1 cellular context compared by ENCODE assay signal in the genomic region with DNA sequence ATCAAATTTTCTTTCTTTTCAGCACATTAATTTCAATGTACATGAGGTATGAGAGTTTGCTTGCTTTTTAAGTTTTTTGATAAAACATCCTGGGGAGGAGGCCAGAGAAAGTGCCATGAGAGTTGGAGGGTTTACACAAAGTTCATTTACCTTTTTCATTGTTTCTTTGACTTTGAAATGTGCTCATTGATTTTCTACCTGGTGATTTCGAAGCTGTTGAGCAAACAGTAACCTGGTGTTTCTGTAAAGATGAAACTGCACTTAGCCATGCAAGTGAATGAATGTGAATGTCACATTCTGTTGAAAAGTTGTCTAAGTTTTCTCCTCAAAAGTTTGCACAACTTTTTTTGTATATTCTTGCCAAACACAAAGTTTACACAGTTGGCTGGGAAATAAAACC.
TF ChIP-seq lines count a peak whose summit lies in the region.

No MANE protein-coding gene starts in this region.

TF ChIP-seq in HepG2, 621 proteins besides CTCF, POLR2A, EP300 and RAD21 (continued from another document):
- TF ChIP-seq, protein P1, sequence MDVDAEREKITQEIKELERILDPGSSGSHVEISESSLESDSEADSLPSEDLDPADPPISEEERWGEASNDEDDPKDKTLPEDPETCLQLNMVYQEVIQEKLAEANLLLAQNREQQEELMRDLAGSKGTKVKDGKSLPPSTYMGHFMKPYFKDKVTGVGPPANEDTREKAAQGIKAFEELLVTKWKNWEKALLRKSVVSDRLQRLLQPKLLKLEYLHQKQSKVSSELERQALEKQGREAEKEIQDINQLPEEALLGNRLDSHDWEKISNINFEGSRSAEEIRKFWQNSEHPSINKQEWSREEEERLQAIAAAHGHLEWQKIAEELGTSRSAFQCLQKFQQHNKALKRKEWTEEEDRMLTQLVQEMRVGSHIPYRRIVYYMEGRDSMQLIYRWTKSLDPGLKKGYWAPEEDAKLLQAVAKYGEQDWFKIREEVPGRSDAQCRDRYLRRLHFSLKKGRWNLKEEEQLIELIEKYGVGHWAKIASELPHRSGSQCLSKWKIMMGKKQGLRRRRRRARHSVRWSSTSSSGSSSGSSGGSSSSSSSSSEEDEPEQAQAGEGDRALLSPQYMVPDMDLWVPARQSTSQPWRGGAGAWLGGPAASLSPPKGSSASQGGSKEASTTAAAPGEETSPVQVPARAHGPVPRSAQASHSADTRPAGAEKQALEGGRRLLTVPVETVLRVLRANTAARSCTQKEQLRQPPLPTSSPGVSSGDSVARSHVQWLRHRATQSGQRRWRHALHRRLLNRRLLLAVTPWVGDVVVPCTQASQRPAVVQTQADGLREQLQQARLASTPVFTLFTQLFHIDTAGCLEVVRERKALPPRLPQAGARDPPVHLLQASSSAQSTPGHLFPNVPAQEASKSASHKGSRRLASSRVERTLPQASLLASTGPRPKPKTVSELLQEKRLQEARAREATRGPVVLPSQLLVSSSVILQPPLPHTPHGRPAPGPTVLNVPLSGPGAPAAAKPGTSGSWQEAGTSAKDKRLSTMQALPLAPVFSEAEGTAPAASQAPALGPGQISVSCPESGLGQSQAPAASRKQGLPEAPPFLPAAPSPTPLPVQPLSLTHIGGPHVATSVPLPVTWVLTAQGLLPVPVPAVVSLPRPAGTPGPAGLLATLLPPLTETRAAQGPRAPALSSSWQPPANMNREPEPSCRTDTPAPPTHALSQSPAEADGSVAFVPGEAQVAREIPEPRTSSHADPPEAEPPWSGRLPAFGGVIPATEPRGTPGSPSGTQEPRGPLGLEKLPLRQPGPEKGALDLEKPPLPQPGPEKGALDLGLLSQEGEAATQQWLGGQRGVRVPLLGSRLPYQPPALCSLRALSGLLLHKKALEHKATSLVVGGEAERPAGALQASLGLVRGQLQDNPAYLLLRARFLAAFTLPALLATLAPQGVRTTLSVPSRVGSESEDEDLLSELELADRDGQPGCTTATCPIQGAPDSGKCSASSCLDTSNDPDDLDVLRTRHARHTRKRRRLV (CRISPR knock-in tag; IDR thresholded peaks at IDR 0.05), result no peak
- TF ChIP-seq FOXA3 (CRISPR knock-in tag; IDR thresholded peaks at IDR 0.05), result peak; percentile 47; the same call in 1 of the 2 replicates
- TF ChIP-seq SALL1 (CRISPR knock-in tag; IDR thresholded peaks at IDR 0.05), result peak; percentile 14; the same call in 1 of the 2 replicates
- TF ChIP-seq GATAD2A (CRISPR knock-in tag; IDR thresholded peaks at IDR 0.05), result 0 out of 2 replicates have a peak, but pooled peaks have one; percentile 43
- TF ChIP-seq HMG20A (CRISPR knock-in tag; IDR thresholded peaks at IDR 0.05; ENCODE audit: borderline replicate concordance), result 0 out of 2 replicates have a peak, but pooled peaks have one; percentile 18
- TF ChIP-seq SOX6 (IDR thresholded peaks at IDR 0.05), result no peak
- peak; percentile 90 for TF ChIP-seq SOX6 (CRISPR knock-in tag; IDR thresholded peaks at IDR 0.05)
- TF ChIP-seq ZFP41 (CRISPR knock-in tag; IDR thresholded peaks at IDR 0.05; ENCODE audit: borderline replicate concordance), result no peak
- TF ChIP-seq BCL6 (CRISPR knock-in tag; IDR thresholded peaks at IDR 0.05), result peak; percentile 84
- TF ChIP-seq, protein P2, sequence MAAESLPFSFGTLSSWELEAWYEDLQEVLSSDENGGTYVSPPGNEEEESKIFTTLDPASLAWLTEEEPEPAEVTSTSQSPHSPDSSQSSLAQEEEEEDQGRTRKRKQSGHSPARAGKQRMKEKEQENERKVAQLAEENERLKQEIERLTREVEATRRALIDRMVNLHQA (CRISPR knock-in tag; IDR thresholded peaks at IDR 0.05), result no peak
- TF ChIP-seq, protein P3, sequence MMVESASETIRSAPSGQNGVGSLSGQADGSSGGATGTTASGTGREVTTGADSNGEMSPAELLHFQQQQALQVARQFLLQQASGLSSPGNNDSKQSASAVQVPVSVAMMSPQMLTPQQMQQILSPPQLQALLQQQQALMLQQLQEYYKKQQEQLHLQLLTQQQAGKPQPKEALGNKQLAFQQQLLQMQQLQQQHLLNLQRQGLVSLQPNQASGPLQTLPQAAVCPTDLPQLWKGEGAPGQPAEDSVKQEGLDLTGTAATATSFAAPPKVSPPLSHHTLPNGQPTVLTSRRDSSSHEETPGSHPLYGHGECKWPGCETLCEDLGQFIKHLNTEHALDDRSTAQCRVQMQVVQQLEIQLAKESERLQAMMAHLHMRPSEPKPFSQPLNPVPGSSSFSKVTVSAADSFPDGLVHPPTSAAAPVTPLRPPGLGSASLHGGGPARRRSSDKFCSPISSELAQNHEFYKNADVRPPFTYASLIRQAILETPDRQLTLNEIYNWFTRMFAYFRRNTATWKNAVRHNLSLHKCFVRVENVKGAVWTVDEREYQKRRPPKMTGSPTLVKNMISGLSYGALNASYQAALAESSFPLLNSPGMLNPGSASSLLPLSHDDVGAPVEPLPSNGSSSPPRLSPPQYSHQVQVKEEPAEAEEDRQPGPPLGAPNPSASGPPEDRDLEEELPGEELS (CRISPR knock-in tag; IDR thresholded peaks at IDR 0.05), result peak; percentile 33; the same call in 1 of the 2 replicates
- TF ChIP-seq, protein P4, sequence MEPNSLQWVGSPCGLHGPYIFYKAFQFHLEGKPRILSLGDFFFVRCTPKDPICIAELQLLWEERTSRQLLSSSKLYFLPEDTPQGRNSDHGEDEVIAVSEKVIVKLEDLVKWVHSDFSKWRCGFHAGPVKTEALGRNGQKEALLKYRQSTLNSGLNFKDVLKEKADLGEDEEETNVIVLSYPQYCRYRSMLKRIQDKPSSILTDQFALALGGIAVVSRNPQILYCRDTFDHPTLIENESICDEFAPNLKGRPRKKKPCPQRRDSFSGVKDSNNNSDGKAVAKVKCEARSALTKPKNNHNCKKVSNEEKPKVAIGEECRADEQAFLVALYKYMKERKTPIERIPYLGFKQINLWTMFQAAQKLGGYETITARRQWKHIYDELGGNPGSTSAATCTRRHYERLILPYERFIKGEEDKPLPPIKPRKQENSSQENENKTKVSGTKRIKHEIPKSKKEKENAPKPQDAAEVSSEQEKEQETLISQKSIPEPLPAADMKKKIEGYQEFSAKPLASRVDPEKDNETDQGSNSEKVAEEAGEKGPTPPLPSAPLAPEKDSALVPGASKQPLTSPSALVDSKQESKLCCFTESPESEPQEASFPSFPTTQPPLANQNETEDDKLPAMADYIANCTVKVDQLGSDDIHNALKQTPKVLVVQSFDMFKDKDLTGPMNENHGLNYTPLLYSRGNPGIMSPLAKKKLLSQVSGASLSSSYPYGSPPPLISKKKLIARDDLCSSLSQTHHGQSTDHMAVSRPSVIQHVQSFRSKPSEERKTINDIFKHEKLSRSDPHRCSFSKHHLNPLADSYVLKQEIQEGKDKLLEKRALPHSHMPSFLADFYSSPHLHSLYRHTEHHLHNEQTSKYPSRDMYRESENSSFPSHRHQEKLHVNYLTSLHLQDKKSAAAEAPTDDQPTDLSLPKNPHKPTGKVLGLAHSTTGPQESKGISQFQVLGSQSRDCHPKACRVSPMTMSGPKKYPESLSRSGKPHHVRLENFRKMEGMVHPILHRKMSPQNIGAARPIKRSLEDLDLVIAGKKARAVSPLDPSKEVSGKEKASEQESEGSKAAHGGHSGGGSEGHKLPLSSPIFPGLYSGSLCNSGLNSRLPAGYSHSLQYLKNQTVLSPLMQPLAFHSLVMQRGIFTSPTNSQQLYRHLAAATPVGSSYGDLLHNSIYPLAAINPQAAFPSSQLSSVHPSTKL (CRISPR knock-in tag; IDR thresholded peaks at IDR 0.05), result peak; percentile 55
- TF ChIP-seq TARDBP (CRISPR knock-in tag; IDR thresholded peaks at IDR 0.05), result no peak
- no peak for TF ChIP-seq SIN3B (IDR thresholded peaks at IDR 0.05; ENCODE audit: low read length)
- TF ChIP-seq CEBPB (IDR thresholded peaks at IDR 0.05; ENCODE audit: borderline replicate concordance, low read depth, low read length), result peak; percentile 4; the same call in 1 of the 2 replicates
- TF ChIP-seq RARA (CRISPR knock-in tag; IDR thresholded peaks at IDR 0.05), result peak; percentile 74
- TF ChIP-seq, protein P5, sequence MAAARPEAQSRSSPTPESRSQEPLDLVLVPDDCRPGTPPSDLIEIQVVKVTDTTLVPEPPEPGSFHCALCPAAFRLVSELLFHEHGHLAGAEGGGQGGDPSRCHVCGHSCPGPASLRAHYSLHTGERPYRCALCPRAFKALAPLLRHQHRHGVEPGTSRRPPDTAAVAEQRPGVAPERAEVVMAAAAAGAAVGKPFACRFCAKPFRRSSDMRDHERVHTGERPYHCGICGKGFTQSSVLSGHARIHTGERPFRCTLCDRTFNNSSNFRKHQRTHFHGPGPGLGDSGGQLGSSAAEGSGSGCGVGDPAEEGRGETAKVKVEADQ (CRISPR knock-in tag; IDR thresholded peaks at IDR 0.05; ENCODE audit: borderline replicate concordance), result no peak
- no peak for TF ChIP-seq MIER2 (CRISPR knock-in tag; IDR thresholded peaks at IDR 0.05)
- TF ChIP-seq REPIN1 (CRISPR knock-in tag; IDR thresholded peaks at IDR 0.05; ENCODE audit: borderline replicate concordance, low read depth), result peak; percentile 22; the same call in 1 of the 2 replicates
- TF ChIP-seq HES4 (CRISPR knock-in tag; IDR thresholded peaks at IDR 0.05; ENCODE audit: borderline replicate concordance), result no peak
- peak; percentile 22; the same call in 1 of the 2 replicates for TF ChIP-seq FOXO1 (CRISPR knock-in tag; IDR thresholded peaks at IDR 0.05)
- no peak for TF ChIP-seq SP4 (CRISPR knock-in tag; IDR thresholded peaks at IDR 0.05)
- TF ChIP-seq ZNF547 (CRISPR knock-in tag; IDR thresholded peaks at IDR 0.05), result no peak
- peak; percentile 76 for TF ChIP-seq TCF7 (IDR thresholded peaks at IDR 0.05; ENCODE audit: low read depth)
- peak; percentile 21; the same call in 1 of the 2 replicates for TF ChIP-seq CREM (IDR thresholded peaks at IDR 0.05)
- no peak for TF ChIP-seq CREM (CRISPR knock-in tag; IDR thresholded peaks at IDR 0.05)
- no peak for TF ChIP-seq ZNF256 (CRISPR knock-in tag; conservative IDR thresholded peaks at IDR 0.05)
- no peak for TF ChIP-seq NFYC (CRISPR knock-in tag; IDR thresholded peaks at IDR 0.05)
- TF ChIP-seq NFE2L2 (IDR thresholded peaks at IDR 0.05; ENCODE audit: low read length), result no peak
